24 cellular contexts compared by ENCODE assay signal in the genomic region with DNA sequence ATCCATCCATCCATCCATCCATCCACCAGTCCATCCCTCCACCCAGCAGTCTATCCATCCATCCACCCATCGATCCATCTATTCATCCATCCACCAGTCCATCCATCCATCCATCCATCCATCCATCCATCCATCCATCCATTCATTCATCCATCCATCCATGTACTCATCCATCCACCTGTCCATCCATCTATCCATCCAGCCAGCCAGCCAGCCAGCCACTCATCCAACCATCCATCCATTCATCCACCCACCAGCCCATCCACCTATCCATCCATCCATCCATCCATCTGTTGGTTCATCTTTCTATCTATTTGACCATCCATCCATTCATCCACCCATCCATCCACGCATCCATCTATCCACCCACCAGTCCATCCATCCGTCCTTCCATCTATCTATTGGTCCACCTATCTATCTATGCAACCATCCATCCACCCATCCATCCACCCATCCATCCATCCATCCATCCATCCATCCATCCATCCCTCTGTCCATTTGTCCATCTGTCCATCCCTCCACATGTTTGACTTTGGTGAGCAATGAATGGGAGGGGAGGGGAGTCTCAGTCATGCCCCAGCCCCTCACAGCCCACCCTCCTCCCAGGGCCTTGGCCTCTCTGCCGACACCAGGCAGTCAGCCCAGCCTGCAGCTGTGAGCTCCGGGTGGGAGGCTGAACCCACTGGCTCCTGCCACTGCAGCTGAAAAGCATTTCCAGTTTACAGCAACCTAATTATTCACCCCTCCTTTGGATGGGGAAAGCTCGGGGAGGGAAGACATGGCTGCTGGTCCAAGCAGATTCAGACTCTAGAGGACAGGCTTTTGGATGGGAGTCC. TPM values are rescaled to one million over a fixed set of nuclear protein-coding genes. Genes with fewer than 3 reads are reported as not detected.
"Had no signal": no experiment of that assay in that cellular context is flagged by ENCODE, and none has a peak within 500 bp of the region (broad histone marks: within the 10 kb centered on the region; RNA-seq: fewer than 3 reads in every experiment).

No MANE protein-coding gene starts in this region.

- H3K36me3 ChIP-seq: adrenal gland, cardiac muscle cell, thyroid gland, WERI-Rb-1 had no signal

- H3K27ac Mint-ChIP-seq: activated CD4-positive, alpha-beta T cell treated with anti-CD3 and anti-CD28 coated beads, Interleukin-2, amount 10 ng/mL, durations not matched to agents 7 days and 5 days; activated CD8-positive, alpha-beta T cell treated with anti-CD3 and anti-CD28 coated beads, Interleukin-2, amount 10 ng/mL, durations not matched to agents 7 days and 5 days; activated naive CD4-positive, alpha-beta T cell treated with anti-CD3 and anti-CD28 coated beads, Interleukin-2, amount 50 U/mL, for 72 hours; memory B cell; nephron progenitor cell; progenitor cell of endocrine pancreas; T-cell; T-helper 2 cell treated with Interferon-gamma antibody and Interleukin-4, amounts not matched to agents 5 μg/mL and 100 μg/mL, for 36 hours had no signal

- H3K4me1 Mint-ChIP-seq: activated CD4-positive, alpha-beta T cell treated with anti-CD3 and anti-CD28 coated beads, Interleukin-2, amount 10 ng/mL, durations not matched to agents 7 days and 5 days; memory B cell had no signal

- H3K9me3 Mint-ChIP-seq: activated CD4-positive, alpha-beta T cell treated with anti-CD3 and anti-CD28 coated beads, Interleukin-2, amount 10 ng/mL, durations not matched to agents 7 days and 5 days; activated naive CD4-positive, alpha-beta T cell treated with anti-CD3 and anti-CD28 coated beads, Interleukin-2, amount 50 U/mL, for 72 hours; memory B cell; nephron progenitor cell; T-cell; T-helper 2 cell treated with Interferon-gamma antibody and Interleukin-4, amounts not matched to agents 5 μg/mL and 100 μg/mL, for 36 hours had no signal

- H3K27ac ChIP-seq: adrenal gland, cardiac muscle cell, foreskin keratinocyte, thyroid gland, WERI-Rb-1 had no signal

- H3K4me1 ChIP-seq: adrenal gland, foreskin keratinocyte, thyroid gland had no signal

- H3K4me3 ChIP-seq: adrenal gland, cardiac muscle cell, thyroid gland had no signal

- H3K36me3 Mint-ChIP-seq: activated naive CD4-positive, alpha-beta T cell treated with anti-CD3 and anti-CD28 coated beads, Interleukin-2, amount 50 U/mL, for 72 hours; memory B cell; T-cell had no signal

- H3K27me3 Mint-ChIP-seq: progenitor cell of endocrine pancreas had no signal

- DNase-seq: activated CD4-positive, alpha-beta T cell treated with anti-CD3 and anti-CD28 coated beads, Interleukin-2, amount 10 ng/mL, durations not matched to agents 7 days and 5 days; activated CD4-positive, CD25-positive, alpha-beta regulatory T cell treated with anti-CD3 and anti-CD28 coated beads, Interleukin-2, amount 50 U/mL, for 72 hours; activated CD8-positive, alpha-beta T cell treated with anti-CD3 and anti-CD28 coated beads, Interleukin-2, amount 10 ng/mL, durations not matched to agents 7 days and 5 days; activated T-cell treated with anti-CD3 and anti-CD28 coated beads, Interleukin-2, amount 50 U/mL, for 1 hour; adrenal gland; dermis blood vessel endothelial cell; effector memory CD4-positive, alpha-beta T cell; foreskin keratinocyte; glutamatergic neuron; left cardiac atrium; nephron progenitor cell; stimulated activated CD4-positive, alpha-beta T cell treated with anti-CD3 and anti-CD28 coated beads, Interleukin-2, amount 100 ng/mL, for 48 hours; stimulated activated CD8-positive, alpha-beta memory T cell treated with anti-CD3 and anti-CD28 coated beads, Interleukin-4, amount 100 ng/mL, for 48 hours; stimulated activated naive CD4-positive, alpha-beta T cell; T-cell; thyroid gland; WERI-Rb-1 had no signal

- H3K9me3 ChIP-seq: adrenal gland, thyroid gland had no signal

- H3K27me3 ChIP-seq: cardiac muscle cell, thyroid gland had no signal

- H3K4me3 Mint-ChIP-seq: activated CD4-positive, alpha-beta T cell treated with anti-CD3 and anti-CD28 coated beads, Interleukin-2, amount 10 ng/mL, durations not matched to agents 7 days and 5 days; activated CD8-positive, alpha-beta T cell treated with anti-CD3 and anti-CD28 coated beads, Interleukin-2, amount 10 ng/mL, durations not matched to agents 7 days and 5 days; memory B cell; nephron progenitor cell; T-cell; T-helper 2 cell treated with Interferon-gamma antibody and Interleukin-4, amounts not matched to agents 5 μg/mL and 100 μg/mL, for 36 hours had no signal

- ATAC-seq: activated CD8-positive, alpha-beta T cell treated with anti-CD3 and anti-CD28 coated beads, Interleukin-2, amount 10 ng/mL, durations not matched to agents 7 days and 5 days; activated naive CD4-positive, alpha-beta T cell treated with anti-CD3 and anti-CD28 coated beads, Interleukin-2, amount 50 U/mL, for 72 hours; foreskin keratinocyte; left cardiac atrium; T-cell had no signal

RNA-seq across cellular contexts. Expression of gene SSTR5, which starts 38.1 kb away (rescaled TPM):
- total RNA-seq: activated CD4-positive, alpha-beta T cell treated with anti-CD3 and anti-CD28 coated beads, Interleukin-2, amount 10 ng/mL, durations not matched to agents 7 days and 5 days; activated CD8-positive, alpha-beta T cell treated with anti-CD3 and anti-CD28 coated beads, Interleukin-2, amount 10 ng/mL, durations not matched to agents 7 days and 5 days; activated naive CD4-positive, alpha-beta T cell treated with anti-CD3 and anti-CD28 coated beads, Interleukin-2, amount 50 U/mL, for 72 hours; cardiac muscle cell; foreskin keratinocyte; liver; mononuclear cell; T-cell; thyroid gland had no signal

RNA-seq across cellular contexts. Expression of gene SOX8, which starts 52.9 kb away (rescaled TPM):
- total RNA-seq: activated CD8-positive, alpha-beta T cell treated with anti-CD3 and anti-CD28 coated beads, Interleukin-2, amount 10 ng/mL, durations not matched to agents 7 days and 5 days; foreskin keratinocyte had no signal
